Comparison of ENCODE assay signal across 8 cellular contexts in the genomic region with DNA sequence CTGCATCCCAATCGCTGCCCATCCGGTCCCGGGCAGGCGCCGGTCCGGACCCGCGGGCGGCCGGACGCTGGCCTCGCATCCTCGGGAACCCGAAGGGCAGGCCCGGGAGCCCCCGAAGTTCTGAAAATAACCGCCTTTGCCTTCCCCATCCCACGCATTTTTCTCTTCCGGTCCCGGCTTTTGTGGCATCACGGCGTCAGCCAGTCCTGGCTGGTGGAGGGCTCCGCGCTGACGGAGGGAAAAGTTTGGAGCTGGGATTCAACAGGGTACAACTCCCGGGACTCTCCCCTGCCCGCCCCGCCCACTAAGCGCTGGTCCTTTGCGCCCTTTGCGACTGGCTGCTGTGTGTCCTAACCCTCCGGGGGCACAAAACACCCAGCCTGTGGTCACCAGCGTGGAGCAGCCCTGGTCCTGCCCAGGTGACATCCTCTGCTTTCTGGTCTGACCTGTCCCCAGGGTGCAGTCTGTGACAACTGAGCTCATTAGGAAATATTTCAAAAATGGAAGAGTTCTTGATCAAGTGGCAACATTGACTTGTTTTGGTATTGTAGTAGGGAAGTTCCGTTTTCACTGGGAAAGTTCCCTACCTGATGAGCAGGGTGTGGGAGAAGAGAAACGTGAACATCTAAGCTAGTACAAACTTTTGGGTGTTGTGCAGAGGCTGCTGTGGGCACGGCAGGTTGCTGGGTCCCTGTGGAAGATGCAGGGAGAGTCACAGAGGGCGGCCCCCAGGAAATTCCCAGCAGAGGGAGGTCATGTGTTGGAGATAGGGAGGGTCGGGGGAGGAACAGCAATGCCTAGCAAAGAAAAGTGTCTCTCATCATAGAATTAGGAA. TPM values are rescaled to one million over a fixed set of nuclear protein-coding genes. Genes with fewer than 3 reads are reported as not detected.
DNase-seq lines count a peak whose midpoint lies in the region; ATAC-seq and TF ChIP-seq lines count a peak whose summit lies in the region.

No MANE protein-coding gene starts in this region.

- H3K36me3 ChIP-seq in rectal smooth muscle tissue (ENCODE audit: control insufficient read depth, insufficient read depth, low read length) (no peaks in the 10 kb centered on the region), Karpas-422 (ENCODE audit: insufficient read depth, low read length) (no peaks in the 10 kb centered on the region)

- H3K9ac ChIP-seq in rectal smooth muscle tissue (ENCODE audit: low read length) (no peak overlapping the region), Karpas-422 (ENCODE audit: low read length) (no peak overlapping the region)

- peak overlapping the region; percentile 3 for H3K27ac ChIP-seq in rectal smooth muscle tissue (ENCODE audit: low read depth, low read length)
- H3K27ac ChIP-seq in Karpas-422 (ENCODE audit: low read length): no peak overlapping the region

- H3K27me3 Mint-ChIP-seq in activated naive CD4-positive, alpha-beta T cell treated with anti-CD3 and anti-CD28 coated beads, Interleukin-2, amount 50 U/mL, for 24 hours: peaks cover 58% of the 10 kb centered on the region
- H3K27me3 Mint-ChIP-seq in activated B cell treated with CpG ODN at 0.5 μM for 24 hours: peaks cover 66% of the 10 kb centered on the region

- ATAC-seq in activated B cell treated with CpG ODN at 0.5 μM for 24 hours (ENCODE audit: low read depth): no peak
- ATAC-seq in left cardiac atrium: peak; percentile 29 to 41
- ATAC-seq in HG03039 (IDR thresholded peaks at IDR 0.05; ENCODE audit: unreplicated experiment): no peak

- H3K36me3 Mint-ChIP-seq in activated naive CD4-positive, alpha-beta T cell treated with anti-CD3 and anti-CD28 coated beads, Interleukin-2, amount 50 U/mL, for 24 hours: no peaks in the 10 kb centered on the region
- H3K36me3 Mint-ChIP-seq in activated B cell treated with CpG ODN at 0.5 μM for 24 hours (ENCODE audit: low read depth): no peaks in the 10 kb centered on the region

- H3K4me1 Mint-ChIP-seq in activated naive CD4-positive, alpha-beta T cell treated with anti-CD3 and anti-CD28 coated beads, Interleukin-2, amount 50 U/mL, for 24 hours: peaks cover 4% of the 10 kb centered on the region
- peaks cover 7% of the 10 kb centered on the region for H3K4me1 Mint-ChIP-seq in activated B cell treated with CpG ODN at 0.5 μM for 24 hours

- CTCF ChIA-PET in activated B cell treated with CpG ODN at 0.5 μM for 24 hours (lab: Charles Lee): no interaction called here

- H3K4me3 ChIP-seq in rectal smooth muscle tissue (ENCODE audit: low read length) (peak overlapping the region; percentile 57), Karpas-422 (ENCODE audit: low read length) (no peak overlapping the region)

- peak overlapping the region; percentile 39 for H3K4me3 Mint-ChIP-seq in activated naive CD4-positive, alpha-beta T cell treated with anti-CD3 and anti-CD28 coated beads, Interleukin-2, amount 50 U/mL, for 24 hours
- peak overlapping the region; percentile 11 for H3K4me3 Mint-ChIP-seq in activated B cell treated with CpG ODN at 0.5 μM for 24 hours

- intact Hi-C loops in activated B cell treated with CpG ODN at 0.5 μM for 24 hours (cut with micrococcal nuclease) (no loop called here), left cardiac atrium (cut with DNase I) (no loop called here)

- no peaks in the 10 kb centered on the region for H3K9me3 Mint-ChIP-seq in activated naive CD4-positive, alpha-beta T cell treated with anti-CD3 and anti-CD28 coated beads, Interleukin-2, amount 50 U/mL, for 24 hours
- no peaks in the 10 kb centered on the region for H3K9me3 Mint-ChIP-seq in activated B cell treated with CpG ODN at 0.5 μM for 24 hours

- H3K4me2 ChIP-seq in Karpas-422 (ENCODE audit: low read depth, low read length, poor library complexity, severe bottlenecking): no peak overlapping the region

- H3K9me3 ChIP-seq in Karpas-422 (ENCODE audit: low read length): no peaks in the 10 kb centered on the region

- H2AFZ ChIP-seq in Karpas-422 (ENCODE audit: low read length): no peak overlapping the region

- H3K27ac Mint-ChIP-seq in activated naive CD4-positive, alpha-beta T cell treated with anti-CD3 and anti-CD28 coated beads, Interleukin-2, amount 50 U/mL, for 24 hours: no peak overlapping the region
- H3K27ac Mint-ChIP-seq in activated B cell treated with CpG ODN at 0.5 μM for 24 hours: no peak overlapping the region

- H4K20me1 ChIP-seq in Karpas-422 (ENCODE audit: insufficient read depth, low read depth, low read length): no peaks in the 10 kb centered on the region

- H3K27me3 ChIP-seq in rectal smooth muscle tissue (ENCODE audit: control insufficient read depth, insufficient read depth, low read length) (no peaks in the 10 kb centered on the region), Karpas-422 (ENCODE audit: low read length) (no peaks in the 10 kb centered on the region)

- POLR2A ChIA-PET in activated B cell treated with CpG ODN at 0.5 μM for 24 hours (lab: Charles Lee): interaction anchor here (0.7 kb wide), 1 partner anchor 52 kb away, joined by 10 read pairs; no protein-coding TSS in a partner anchor

- no peak for DNase-seq in activated naive CD4-positive, alpha-beta T cell (lab: John Stamatoyannopoulos, UW)
- DNase-seq in activated B cell treated with CpG ODN at 0.5 μM for 24 hours (no peak), left cardiac atrium (peak; percentile 33), Karpas-422 (no peak), MV-4-11 (lab: John Stamatoyannopoulos, UW) (no peak)

- H3K9me2 ChIP-seq in Karpas-422 (replicated peaks; ENCODE audit: insufficient read depth, low read length): no peaks in the 10 kb centered on the region

- H3K79me2 ChIP-seq in Karpas-422 (ENCODE audit: low read length): no peaks in the 10 kb centered on the region

- TF ChIP-seq CTCF in activated B cell treated with CpG ODN at 0.5 μM for 24 hours (IDR thresholded peaks at IDR 0.05): no peak

- no peaks in the 10 kb centered on the region for H3K4me1 ChIP-seq in rectal smooth muscle tissue (ENCODE audit: control insufficient read depth, insufficient read depth, low read length)
- no peaks in the 10 kb centered on the region for H3K4me1 ChIP-seq in Karpas-422 (ENCODE audit: low read length)

RNA-seq across cellular contexts. Expression of a gene that starts 0.8 kb away (rescaled TPM):
- total RNA-seq in activated B cell treated with CpG ODN at 0.5 μM for 24 hours (not detected in 2 replicates), left cardiac atrium (1 to 10 TPM; 4.3 to 5.0 TPM)
- not detected in 2 replicates for total RNA-seq in Karpas-422 (2014; rRNA removed; shearing (Covaris generic); ENCODE audit: low replicate concordance)

Comparison
In these comparisons a context has a peak if more than half of its experiments do, and no peak if none do; other contexts are left out.
1. ATAC-seq: peak in left cardiac atrium (2 of 2); none in activated B cell treated with CpG ODN at 0.5 μM for 24 hours (single experiment) and HG03039 (single experiment).